In genomic region chr19:10835089-10835753, GRCh38 we compare ENCODE assay signal across 8 cellular contexts. TPM values are rescaled to one million over a fixed set of nuclear protein-coding genes. Genes with fewer than 3 reads are reported as not detected.
A peak's percentile ranks its signal among the peaks of the same experiment; 100 is the strongest.
DNase-seq lines count a peak whose midpoint lies in the region; ATAC-seq and TF ChIP-seq lines count a peak whose summit lies in the region.

No MANE protein-coding gene starts in this region.

- no peak for ATAC-seq in stimulated activated naive B cell treated with anti-CD40 and anti-IgM and Interleukin-4, amounts not matched to agents 10 μg/mL and 1 μg/mL and 100 μg/mL, for 72 hours (replicated peaks)
- ATAC-seq in HG03135 (IDR thresholded peaks at IDR 0.05; ENCODE audit: unreplicated experiment) (no peak), omental fat pad (ENCODE audit: low FRiP score) (no peak)

- peaks cover 20 to 25% of the 10 kb centered on the region in 2 experiments; a peak in 4 of 5 replicates for H3K9me3 Mint-ChIP-seq in H9
- peaks cover 7 to 8% of the 10 kb centered on the region in 2 donors for H3K9me3 Mint-ChIP-seq in stimulated activated naive B cell treated with anti-CD40 and anti-IgM and Interleukin-4, amounts not matched to agents 10 μg/mL and 1 μg/mL and 100 μg/mL, for 72 hours

- no peaks in the 10 kb centered on the region for H3K79me2 ChIP-seq in H9 (ENCODE audit: insufficient read depth, low read length)

- peak overlapping the region; percentile 87 to 90 for H3K4me3 Mint-ChIP-seq in H9
- H3K4me3 Mint-ChIP-seq in stimulated activated naive B cell treated with anti-CD40 and anti-IgM and Interleukin-4, amounts not matched to agents 10 μg/mL and 1 μg/mL and 100 μg/mL, for 72 hours, result peak overlapping the region; percentile 92 to 96

- H2AFZ ChIP-seq in H9 (ENCODE audit: low read length), result no peak overlapping the region

- peak overlapping the region; percentile 72 to 100 (median 82); a peak in 3 of 7 replicates for H3K27ac Mint-ChIP-seq in H9
- H3K27ac Mint-ChIP-seq in stimulated activated naive B cell treated with anti-CD40 and anti-IgM and Interleukin-4, amounts not matched to agents 10 μg/mL and 1 μg/mL and 100 μg/mL, for 72 hours, result peak overlapping the region; percentile 99

- peaks cover 30% of the 10 kb centered on the region for H3K36me3 ChIP-seq in adipocyte (ENCODE audit: control insufficient read depth, insufficient read depth, low read length, severe bottlenecking)

- peaks cover 4 to 13% of the 10 kb centered on the region in 2 experiments for H3K4me1 Mint-ChIP-seq in H9
- peaks cover 16 to 18% of the 10 kb centered on the region in 2 donors for H3K4me1 Mint-ChIP-seq in stimulated activated naive B cell treated with anti-CD40 and anti-IgM and Interleukin-4, amounts not matched to agents 10 μg/mL and 1 μg/mL and 100 μg/mL, for 72 hours

- H3K4ac ChIP-seq in H9 (ENCODE audit: low read depth, low read length), result no peak overlapping the region

- no peak overlapping the region for H2BK15ac ChIP-seq in H9 (ENCODE audit: low read depth, low read length)

- H4K5ac ChIP-seq in H9 (ENCODE audit: insufficient read length, low read depth, low read length), result no peak overlapping the region

- no peaks in the 10 kb centered on the region for H3K79me1 ChIP-seq in H9 (ENCODE audit: insufficient read depth, low read depth, low read length, poor library complexity, severe bottlenecking)

- peaks cover 3 to 27% (median 16%) of the 10 kb centered on the region in 3 experiments; a peak in 6 of 7 replicates for H3K36me3 Mint-ChIP-seq in H9 (ENCODE audit: insufficient read depth in 1 of 3, low read depth in 3 of 3)
- peaks cover 29 to 39% of the 10 kb centered on the region in 2 donors for H3K36me3 Mint-ChIP-seq in stimulated activated naive B cell treated with anti-CD40 and anti-IgM and Interleukin-4, amounts not matched to agents 10 μg/mL and 1 μg/mL and 100 μg/mL, for 72 hours

- no peak overlapping the region for H3K14ac ChIP-seq in H9 (ENCODE audit: insufficient read depth, low read length)

- no peak for TF ChIP-seq CTCF in H9 (conservative IDR thresholded peaks at IDR 0.05)
- no peak for TF ChIP-seq CTCF in omental fat pad (IDR thresholded peaks at IDR 0.05)

- no peak overlapping the region for H3T11ph ChIP-seq in H9 (ENCODE audit: low read length)

- peak; percentile 96 for DNase-seq in 8988T
- peak; percentile 100 for DNase-seq in H9
- no peak for DNase-seq in adipocyte (ENCODE audit: low read depth)
- no peak for DNase-seq in stimulated activated naive B cell treated with anti-CD40 and anti-IgM and Interleukin-4, amounts not matched to agents 10 μg/mL and 1 μg/mL and 100 μg/mL, for 72 hours
- no peak for DNase-seq in omental fat pad (ENCODE audit: low spot score)
- no peak for DNase-seq in NK-92 (lab: John Stamatoyannopoulos, UW; ENCODE audit: unreplicated experiment)

- no peaks in the 10 kb centered on the region for H3K27me3 ChIP-seq in H9 (ENCODE audit: insufficient read depth, low read length)
- no peaks in the 10 kb centered on the region for H3K27me3 ChIP-seq in adipocyte (replicated peaks; ENCODE audit: control insufficient read depth, insufficient read depth, low read length)

- no peak overlapping the region for H2BK20ac ChIP-seq in H9 (ENCODE audit: low read depth, low read length, poor library complexity, severe bottlenecking)

- no peak overlapping the region for H3K18ac ChIP-seq in H9 (ENCODE audit: insufficient read length, low read depth, low read length)

- H3K27me3 Mint-ChIP-seq in H9 (ENCODE audit: low read depth), result peaks cover 27% of the 10 kb centered on the region
- no peaks in the 10 kb centered on the region for H3K27me3 Mint-ChIP-seq in stimulated activated naive B cell treated with anti-CD40 and anti-IgM and Interleukin-4, amounts not matched to agents 10 μg/mL and 1 μg/mL and 100 μg/mL, for 72 hours

- H3K4me1 ChIP-seq in H9 (ENCODE audit: insufficient read depth, low read length), result no peaks in the 10 kb centered on the region; the same call in 1 of the 2 replicates
- peaks cover 15% of the 10 kb centered on the region for H3K4me1 ChIP-seq in adipocyte (ENCODE audit: control insufficient read depth, insufficient read depth, low read length)

- H3K4me3 ChIP-seq in adipocyte (ENCODE audit: low read length), result peak overlapping the region; percentile 86
- peak overlapping the region; percentile 43 for H3K4me3 ChIP-seq in iPS-18c (ENCODE audit: insufficient read depth, low read depth, low read length)

- H3K23me2 ChIP-seq in H9 (ENCODE audit: insufficient read length, low read depth, low read length, poor library complexity, severe bottlenecking), result no peaks in the 10 kb centered on the region

- H3K4me2 ChIP-seq in H9 (ENCODE audit: insufficient read depth, insufficient read length, low read length), result peak overlapping the region; percentile 43

- H2BK5ac ChIP-seq in H9 (ENCODE audit: insufficient read length, low read length), result no peak overlapping the region

- no peak overlapping the region for H3K23ac ChIP-seq in H9 (ENCODE audit: insufficient read length, low read depth, low read length)

- H4K91ac ChIP-seq in H9 (ENCODE audit: insufficient read length, low read depth, low read length), result no peak overlapping the region

- H2BK120ac ChIP-seq in H9 (ENCODE audit: low read depth, low read length, poor library complexity, severe bottlenecking), result no peak overlapping the region

- H3K56ac ChIP-seq in H9 (ENCODE audit: insufficient read length, low read depth, low read length), result no peak overlapping the region

- no peaks in the 10 kb centered on the region for H4K20me1 ChIP-seq in H9 (ENCODE audit: control insufficient read depth, insufficient read depth, insufficient read length)

- no CpG with 5 or more reads among the region's 32 CpGs for WGBS in H9 (ENCODE audit: extremely low coverage, insufficient read length, low lambda C conversion rate)

- H4K8ac ChIP-seq in H9 (replicated peaks; ENCODE audit: insufficient read length, low read depth, low read length), result no peak overlapping the region

- no peak overlapping the region for H3K27ac ChIP-seq in H9 (ENCODE audit: insufficient read length, low read depth, low read length)

- H3K9me3 ChIP-seq in H9 (ENCODE audit: control insufficient read depth, low read depth, low read length), result no peaks in the 10 kb centered on the region
- H3K9me3 ChIP-seq in adipocyte (ENCODE audit: control insufficient read depth, low read length), result no peaks in the 10 kb centered on the region
- peaks cover 4% of the 10 kb centered on the region for H3K9me3 ChIP-seq in iPS-18c (ENCODE audit: control insufficient read depth, insufficient read depth, low read length)

- no peak overlapping the region for H3K9ac ChIP-seq in H9 (ENCODE audit: extremely low read depth, insufficient read length, low read length)
- peak overlapping the region; percentile 51 for H3K9ac ChIP-seq in adipocyte (ENCODE audit: low read length)

- no peak overlapping the region for H2BK12ac ChIP-seq in H9 (ENCODE audit: insufficient read length, low read depth, low read length)

- no peak overlapping the region for H2AK5ac ChIP-seq in H9 (ENCODE audit: insufficient read length, low read length)

RNA-seq across cellular contexts. Expression of gene TMED1, which starts 0.8 kb away (rescaled TPM):
- total RNA-seq in H9 (2021) (32.1 and 32.3 TPM in 2 replicates), omental fat pad (10 to 100 TPM; 30.1 to 35.7 (median 32.4) TPM)

RNA-seq across cellular contexts. Expression of gene C19orf38, which starts 13.0 kb away (rescaled TPM):
- total RNA-seq in H9 (2021) (0.20 TPM in 1 of 2 replicates, not detected in the other), omental fat pad (1 to 10 TPM; 1.0 to 7.9 (median 4.9) TPM)

RNA-seq across cellular contexts. Expression of gene CARM1, which starts 36.1 kb away (rescaled TPM):
- 111 and 113 TPM in 2 replicates for total RNA-seq in H9 (2021)
- total RNA-seq in omental fat pad, result 10 to 100 TPM; 11.8 to 20.5 (median 16.5) TPM

Comparison
In these comparisons a context has a peak if more than half of its experiments do, and no peak if none do; other contexts are left out.
1. DNase-seq: peak in 8988T (single experiment) and H9 (single experiment); none in adipocyte (single experiment), stimulated activated naive B cell treated with anti-CD40 and anti-IgM and Interleukin-4, amounts not matched to agents 10 μg/mL and 1 μg/mL and 100 μg/mL, for 72 hours (single experiment), omental fat pad (single experiment) and NK-92 (single experiment).